ENCODE assay signal across 1 cellular context in the genomic region with DNA sequence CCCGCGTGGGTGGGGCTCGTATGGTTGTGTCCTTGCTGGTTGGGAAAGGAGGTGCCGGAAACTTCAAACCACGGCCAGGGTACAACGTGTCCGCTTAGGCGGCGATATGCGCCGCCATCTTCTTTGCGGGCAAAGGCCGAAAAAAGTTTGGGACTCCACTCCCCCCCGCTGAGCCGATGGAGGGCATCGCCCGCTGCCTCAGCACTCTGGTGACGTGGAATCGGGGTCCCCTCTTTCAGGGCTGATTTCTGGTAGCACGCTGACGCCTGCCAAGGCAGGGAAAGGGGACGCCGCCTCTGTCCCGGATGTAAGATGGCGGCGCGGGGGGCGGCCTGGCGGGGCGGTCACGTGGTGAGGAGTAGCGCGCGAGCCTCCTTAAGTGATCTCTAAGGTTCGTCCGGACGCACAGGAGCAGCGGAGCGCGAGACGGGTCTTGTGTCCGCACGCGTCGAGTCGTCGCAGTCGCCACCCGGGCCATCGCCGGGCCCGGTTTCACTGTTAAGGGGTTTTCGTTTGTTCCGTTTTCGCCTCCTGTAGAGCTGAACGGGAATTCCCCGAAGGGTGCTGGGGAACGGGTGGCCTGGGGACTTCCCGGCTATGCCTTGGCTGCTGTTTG.
TF ChIP-seq lines count a peak whose summit lies in the region.

No MANE protein-coding gene starts in this region.

TF ChIP-seq in WTC11, 78 proteins besides CTCF, POLR2A, EP300 and RAD21 (continued from another document and continues in another):
- TF ChIP-seq SMAD3 (CRISPR knock-in tag; IDR thresholded peaks at IDR 0.05; ENCODE audit: borderline replicate concordance) (peak; percentile 88; the same call in 1 of the 2 replicates), ZNF138 (CRISPR knock-in tag; conservative IDR thresholded peaks at IDR 0.05) (peak; percentile 61; the same call in 1 of the 2 replicates), MYBL2 (CRISPR knock-in tag; IDR thresholded peaks at IDR 0.05) (0 out of 2 replicates have a peak, but pooled peaks have one; percentile 57), ZNF317 (CRISPR knock-in tag; IDR thresholded peaks at IDR 0.05; ENCODE audit: borderline replicate concordance, low read depth) (no peak), GRHL2 (CRISPR knock-in tag; IDR thresholded peaks at IDR 0.05; ENCODE audit: insufficient replicate concordance, severe bottlenecking) (no peak), RELA (CRISPR knock-in tag; IDR thresholded peaks at IDR 0.05; ENCODE audit: borderline replicate concordance) (no peak), FOXJ3 (CRISPR knock-in tag; IDR thresholded peaks at IDR 0.05; ENCODE audit: borderline replicate concordance) (no peak; the same call in 1 of the 2 replicates), TP53 (CRISPR knock-in tag; IDR thresholded peaks at IDR 0.05) (peak; percentile 40; the same call in 1 of the 2 replicates), MXD4 (CRISPR knock-in tag; IDR thresholded peaks at IDR 0.05; ENCODE audit: borderline replicate concordance) (no peak), NR2C2 (CRISPR knock-in tag; IDR thresholded peaks at IDR 0.05) (no peak), JUN (CRISPR knock-in tag; IDR thresholded peaks at IDR 0.05) (no peak), ZNF121 (CRISPR knock-in tag; IDR thresholded peaks at IDR 0.05) (no peak), HMGA2 (CRISPR knock-in tag; IDR thresholded peaks at IDR 0.05) (no peak), GTF2I (CRISPR knock-in tag; conservative IDR thresholded peaks at IDR 0.05) (peak; percentile 56; the same call in 1 of the 2 replicates), NR3C1 (CRISPR knock-in tag; conservative IDR thresholded peaks at IDR 0.05; ENCODE audit: low read depth) (no peak; the same call in 1 of the 2 replicates), NFE2L1 (CRISPR knock-in tag; IDR thresholded peaks at IDR 0.05) (peak; percentile 81; the same call in 1 of the 2 replicates), FOXP1 (CRISPR knock-in tag; IDR thresholded peaks at IDR 0.05; ENCODE audit: borderline replicate concordance) (peak; percentile 77), CREM (CRISPR knock-in tag; IDR thresholded peaks at IDR 0.05) (peak; percentile 47; the same call in 1 of the 2 replicates), TEAD1 (CRISPR knock-in tag; IDR thresholded peaks at IDR 0.05) (peak; percentile 70; the same call in 1 of the 2 replicates)
- TF ChIP-seq, protein P1, sequence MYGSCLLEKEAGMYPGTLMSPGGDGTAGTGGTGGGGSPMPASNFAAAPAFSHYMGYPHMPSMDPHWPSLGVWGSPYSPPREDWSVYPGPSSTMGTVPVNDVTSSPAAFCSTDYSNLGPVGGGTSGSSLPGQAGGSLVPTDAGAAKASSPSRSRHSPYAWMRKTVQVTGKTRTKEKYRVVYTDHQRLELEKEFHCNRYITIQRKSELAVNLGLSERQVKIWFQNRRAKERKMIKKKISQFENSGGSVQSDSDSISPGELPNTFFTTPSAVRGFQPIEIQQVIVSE (CRISPR knock-in tag; IDR thresholded peaks at IDR 0.05; ENCODE audit: borderline replicate concordance): no peak
- TF ChIP-seq, protein P2, sequence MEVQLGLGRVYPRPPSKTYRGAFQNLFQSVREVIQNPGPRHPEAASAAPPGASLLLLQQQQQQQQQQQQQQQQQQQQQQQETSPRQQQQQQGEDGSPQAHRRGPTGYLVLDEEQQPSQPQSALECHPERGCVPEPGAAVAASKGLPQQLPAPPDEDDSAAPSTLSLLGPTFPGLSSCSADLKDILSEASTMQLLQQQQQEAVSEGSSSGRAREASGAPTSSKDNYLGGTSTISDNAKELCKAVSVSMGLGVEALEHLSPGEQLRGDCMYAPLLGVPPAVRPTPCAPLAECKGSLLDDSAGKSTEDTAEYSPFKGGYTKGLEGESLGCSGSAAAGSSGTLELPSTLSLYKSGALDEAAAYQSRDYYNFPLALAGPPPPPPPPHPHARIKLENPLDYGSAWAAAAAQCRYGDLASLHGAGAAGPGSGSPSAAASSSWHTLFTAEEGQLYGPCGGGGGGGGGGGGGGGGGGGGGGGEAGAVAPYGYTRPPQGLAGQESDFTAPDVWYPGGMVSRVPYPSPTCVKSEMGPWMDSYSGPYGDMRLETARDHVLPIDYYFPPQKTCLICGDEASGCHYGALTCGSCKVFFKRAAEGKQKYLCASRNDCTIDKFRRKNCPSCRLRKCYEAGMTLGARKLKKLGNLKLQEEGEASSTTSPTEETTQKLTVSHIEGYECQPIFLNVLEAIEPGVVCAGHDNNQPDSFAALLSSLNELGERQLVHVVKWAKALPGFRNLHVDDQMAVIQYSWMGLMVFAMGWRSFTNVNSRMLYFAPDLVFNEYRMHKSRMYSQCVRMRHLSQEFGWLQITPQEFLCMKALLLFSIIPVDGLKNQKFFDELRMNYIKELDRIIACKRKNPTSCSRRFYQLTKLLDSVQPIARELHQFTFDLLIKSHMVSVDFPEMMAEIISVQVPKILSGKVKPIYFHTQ (CRISPR knock-in tag; IDR thresholded peaks at IDR 0.05): no peak; the same call in 1 of the 2 replicates
- TF ChIP-seq, protein P3, sequence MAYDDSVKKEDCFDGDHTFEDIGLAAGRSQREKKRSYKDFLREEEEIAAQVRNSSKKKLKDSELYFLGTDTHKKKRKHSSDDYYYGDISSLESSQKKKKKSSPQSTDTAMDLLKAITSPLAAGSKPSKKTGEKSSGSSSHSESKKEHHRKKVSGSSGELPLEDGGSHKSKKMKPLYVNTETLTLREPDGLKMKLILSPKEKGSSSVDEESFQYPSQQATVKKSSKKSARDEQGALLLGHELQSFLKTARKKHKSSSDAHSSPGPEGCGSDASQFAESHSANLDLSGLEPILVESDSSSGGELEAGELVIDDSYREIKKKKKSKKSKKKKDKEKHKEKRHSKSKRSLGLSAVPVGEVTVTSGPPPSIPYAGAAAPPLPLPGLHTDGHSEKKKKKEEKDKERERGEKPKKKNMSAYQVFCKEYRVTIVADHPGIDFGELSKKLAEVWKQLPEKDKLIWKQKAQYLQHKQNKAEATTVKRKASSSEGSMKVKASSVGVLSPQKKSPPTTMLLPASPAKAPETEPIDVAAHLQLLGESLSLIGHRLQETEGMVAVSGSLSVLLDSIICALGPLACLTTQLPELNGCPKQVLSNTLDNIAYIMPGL (CRISPR knock-in tag; IDR thresholded peaks at IDR 0.05): no peak; the same call in 1 of the 2 replicates
- TF ChIP-seq, protein P4, sequence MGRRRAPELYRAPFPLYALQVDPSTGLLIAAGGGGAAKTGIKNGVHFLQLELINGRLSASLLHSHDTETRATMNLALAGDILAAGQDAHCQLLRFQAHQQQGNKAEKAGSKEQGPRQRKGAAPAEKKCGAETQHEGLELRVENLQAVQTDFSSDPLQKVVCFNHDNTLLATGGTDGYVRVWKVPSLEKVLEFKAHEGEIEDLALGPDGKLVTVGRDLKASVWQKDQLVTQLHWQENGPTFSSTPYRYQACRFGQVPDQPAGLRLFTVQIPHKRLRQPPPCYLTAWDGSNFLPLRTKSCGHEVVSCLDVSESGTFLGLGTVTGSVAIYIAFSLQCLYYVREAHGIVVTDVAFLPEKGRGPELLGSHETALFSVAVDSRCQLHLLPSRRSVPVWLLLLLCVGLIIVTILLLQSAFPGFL (CRISPR knock-in tag; IDR thresholded peaks at IDR 0.05; ENCODE audit: borderline replicate concordance): no peak; the same call in 1 of the 2 replicates
- TF ChIP-seq, protein P5, sequence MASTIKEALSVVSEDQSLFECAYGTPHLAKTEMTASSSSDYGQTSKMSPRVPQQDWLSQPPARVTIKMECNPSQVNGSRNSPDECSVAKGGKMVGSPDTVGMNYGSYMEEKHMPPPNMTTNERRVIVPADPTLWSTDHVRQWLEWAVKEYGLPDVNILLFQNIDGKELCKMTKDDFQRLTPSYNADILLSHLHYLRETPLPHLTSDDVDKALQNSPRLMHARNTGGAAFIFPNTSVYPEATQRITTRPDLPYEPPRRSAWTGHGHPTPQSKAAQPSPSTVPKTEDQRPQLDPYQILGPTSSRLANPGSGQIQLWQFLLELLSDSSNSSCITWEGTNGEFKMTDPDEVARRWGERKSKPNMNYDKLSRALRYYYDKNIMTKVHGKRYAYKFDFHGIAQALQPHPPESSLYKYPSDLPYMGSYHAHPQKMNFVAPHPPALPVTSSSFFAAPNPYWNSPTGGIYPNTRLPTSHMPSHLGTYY (CRISPR knock-in tag; IDR thresholded peaks at IDR 0.05): no peak
- TF ChIP-seq, protein P6, sequence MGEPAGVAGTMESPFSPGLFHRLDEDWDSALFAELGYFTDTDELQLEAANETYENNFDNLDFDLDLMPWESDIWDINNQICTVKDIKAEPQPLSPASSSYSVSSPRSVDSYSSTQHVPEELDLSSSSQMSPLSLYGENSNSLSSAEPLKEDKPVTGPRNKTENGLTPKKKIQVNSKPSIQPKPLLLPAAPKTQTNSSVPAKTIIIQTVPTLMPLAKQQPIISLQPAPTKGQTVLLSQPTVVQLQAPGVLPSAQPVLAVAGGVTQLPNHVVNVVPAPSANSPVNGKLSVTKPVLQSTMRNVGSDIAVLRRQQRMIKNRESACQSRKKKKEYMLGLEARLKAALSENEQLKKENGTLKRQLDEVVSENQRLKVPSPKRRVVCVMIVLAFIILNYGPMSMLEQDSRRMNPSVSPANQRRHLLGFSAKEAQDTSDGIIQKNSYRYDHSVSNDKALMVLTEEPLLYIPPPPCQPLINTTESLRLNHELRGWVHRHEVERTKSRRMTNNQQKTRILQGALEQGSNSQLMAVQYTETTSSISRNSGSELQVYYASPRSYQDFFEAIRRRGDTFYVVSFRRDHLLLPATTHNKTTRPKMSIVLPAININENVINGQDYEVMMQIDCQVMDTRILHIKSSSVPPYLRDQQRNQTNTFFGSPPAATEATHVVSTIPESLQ (CRISPR knock-in tag; IDR thresholded peaks at IDR 0.05): no peak
- TF ChIP-seq, protein P7, sequence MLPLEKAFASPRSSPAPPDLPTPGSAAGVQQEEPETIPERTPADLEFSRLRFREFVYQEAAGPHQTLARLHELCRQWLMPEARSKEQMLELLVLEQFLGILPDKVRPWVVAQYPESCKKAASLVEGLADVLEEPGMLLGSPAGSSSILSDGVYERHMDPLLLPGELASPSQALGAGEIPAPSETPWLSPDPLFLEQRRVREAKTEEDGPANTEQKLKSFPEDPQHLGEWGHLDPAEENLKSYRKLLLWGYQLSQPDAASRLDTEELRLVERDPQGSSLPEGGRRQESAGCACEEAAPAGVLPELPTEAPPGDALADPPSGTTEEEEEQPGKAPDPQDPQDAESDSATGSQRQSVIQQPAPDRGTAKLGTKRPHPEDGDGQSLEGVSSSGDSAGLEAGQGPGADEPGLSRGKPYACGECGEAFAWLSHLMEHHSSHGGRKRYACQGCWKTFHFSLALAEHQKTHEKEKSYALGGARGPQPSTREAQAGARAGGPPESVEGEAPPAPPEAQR (CRISPR knock-in tag; IDR thresholded peaks at IDR 0.05): no peak
- TF ChIP-seq, protein P8, sequence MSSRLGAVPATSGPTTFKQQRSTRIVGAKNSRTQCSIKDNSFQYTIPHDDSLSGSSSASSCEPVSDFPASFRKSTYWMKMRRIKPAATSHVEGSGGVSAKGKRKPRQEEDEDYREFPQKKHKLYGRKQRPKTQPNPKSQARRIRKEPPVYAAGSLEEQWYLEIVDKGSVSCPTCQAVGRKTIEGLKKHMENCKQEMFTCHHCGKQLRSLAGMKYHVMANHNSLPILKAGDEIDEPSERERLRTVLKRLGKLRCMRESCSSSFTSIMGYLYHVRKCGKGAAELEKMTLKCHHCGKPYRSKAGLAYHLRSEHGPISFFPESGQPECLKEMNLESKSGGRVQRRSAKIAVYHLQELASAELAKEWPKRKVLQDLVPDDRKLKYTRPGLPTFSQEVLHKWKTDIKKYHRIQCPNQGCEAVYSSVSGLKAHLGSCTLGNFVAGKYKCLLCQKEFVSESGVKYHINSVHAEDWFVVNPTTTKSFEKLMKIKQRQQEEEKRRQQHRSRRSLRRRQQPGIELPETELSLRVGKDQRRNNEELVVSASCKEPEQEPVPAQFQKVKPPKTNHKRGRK (CRISPR knock-in tag; IDR thresholded peaks at IDR 0.05; ENCODE audit: borderline replicate concordance): no peak
- TF ChIP-seq, protein P9, sequence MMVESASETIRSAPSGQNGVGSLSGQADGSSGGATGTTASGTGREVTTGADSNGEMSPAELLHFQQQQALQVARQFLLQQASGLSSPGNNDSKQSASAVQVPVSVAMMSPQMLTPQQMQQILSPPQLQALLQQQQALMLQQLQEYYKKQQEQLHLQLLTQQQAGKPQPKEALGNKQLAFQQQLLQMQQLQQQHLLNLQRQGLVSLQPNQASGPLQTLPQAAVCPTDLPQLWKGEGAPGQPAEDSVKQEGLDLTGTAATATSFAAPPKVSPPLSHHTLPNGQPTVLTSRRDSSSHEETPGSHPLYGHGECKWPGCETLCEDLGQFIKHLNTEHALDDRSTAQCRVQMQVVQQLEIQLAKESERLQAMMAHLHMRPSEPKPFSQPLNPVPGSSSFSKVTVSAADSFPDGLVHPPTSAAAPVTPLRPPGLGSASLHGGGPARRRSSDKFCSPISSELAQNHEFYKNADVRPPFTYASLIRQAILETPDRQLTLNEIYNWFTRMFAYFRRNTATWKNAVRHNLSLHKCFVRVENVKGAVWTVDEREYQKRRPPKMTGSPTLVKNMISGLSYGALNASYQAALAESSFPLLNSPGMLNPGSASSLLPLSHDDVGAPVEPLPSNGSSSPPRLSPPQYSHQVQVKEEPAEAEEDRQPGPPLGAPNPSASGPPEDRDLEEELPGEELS (CRISPR knock-in tag; IDR thresholded peaks at IDR 0.05): peak; percentile 2; the same call in 1 of the 2 replicates
- TF ChIP-seq, protein P10, sequence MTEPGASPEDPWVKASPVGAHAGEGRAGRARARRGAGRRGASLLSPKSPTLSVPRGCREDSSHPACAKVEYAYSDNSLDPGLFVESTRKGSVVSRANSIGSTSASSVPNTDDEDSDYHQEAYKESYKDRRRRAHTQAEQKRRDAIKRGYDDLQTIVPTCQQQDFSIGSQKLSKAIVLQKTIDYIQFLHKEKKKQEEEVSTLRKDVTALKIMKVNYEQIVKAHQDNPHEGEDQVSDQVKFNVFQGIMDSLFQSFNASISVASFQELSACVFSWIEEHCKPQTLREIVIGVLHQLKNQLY (CRISPR knock-in tag; IDR thresholded peaks at IDR 0.05): no peak
- TF ChIP-seq, protein P11, sequence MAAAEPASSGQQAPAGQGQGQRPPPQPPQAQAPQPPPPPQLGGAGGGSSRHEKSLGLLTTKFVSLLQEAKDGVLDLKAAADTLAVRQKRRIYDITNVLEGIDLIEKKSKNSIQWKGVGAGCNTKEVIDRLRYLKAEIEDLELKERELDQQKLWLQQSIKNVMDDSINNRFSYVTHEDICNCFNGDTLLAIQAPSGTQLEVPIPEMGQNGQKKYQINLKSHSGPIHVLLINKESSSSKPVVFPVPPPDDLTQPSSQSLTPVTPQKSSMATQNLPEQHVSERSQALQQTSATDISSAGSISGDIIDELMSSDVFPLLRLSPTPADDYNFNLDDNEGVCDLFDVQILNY (CRISPR knock-in tag; IDR thresholded peaks at IDR 0.05): peak; percentile 24; the same call in 1 of the 2 replicates
